In genomic region chr18:79506191-79507075, GRCh38 we compare ENCODE assay signal across 8 cellular contexts.
DNase-seq lines count a peak whose midpoint lies in the region; ATAC-seq and TF ChIP-seq lines count a peak whose summit lies in the region.

No MANE protein-coding gene starts in this region.

- TF ChIP-seq CTCF in lung (IDR thresholded peaks at IDR 0.05; ENCODE audit: control extremely low read depth, extremely low read depth) (no peak), transverse colon (IDR thresholded peaks at IDR 0.05) (no peak)

- H3K27me3 Mint-ChIP-seq in activated CD8-positive, alpha-beta memory T cell treated with anti-CD3 and anti-CD28 coated beads, Interleukin-2, amount 10 ng/mL, durations not matched to agents 7 days and 5 days: no peaks in the 10 kb centered on the region

- H3K36me3 Mint-ChIP-seq in activated CD8-positive, alpha-beta memory T cell treated with anti-CD3 and anti-CD28 coated beads, Interleukin-2, amount 10 ng/mL, durations not matched to agents 7 days and 5 days: no peaks in the 10 kb centered on the region

- no peak overlapping the region for H3K4me3 Mint-ChIP-seq in activated CD8-positive, alpha-beta memory T cell treated with anti-CD3 and anti-CD28 coated beads, Interleukin-2, amount 10 ng/mL, durations not matched to agents 7 days and 5 days

- no peak overlapping the region for H3K4me3 ChIP-seq in lung
- H3K4me3 ChIP-seq in transverse colon: peak overlapping the region in 1 of 4 donors; percentile 35

- peaks cover 11% of the 10 kb centered on the region for H3K4me1 Mint-ChIP-seq in activated CD8-positive, alpha-beta memory T cell treated with anti-CD3 and anti-CD28 coated beads, Interleukin-2, amount 10 ng/mL, durations not matched to agents 7 days and 5 days

- peak; percentile 14 for DNase-seq in activated CD8-positive, alpha-beta memory T cell treated with anti-CD3 and anti-CD28 coated beads, Interleukin-2, amount 50 U/mL, for 4 hours
- DNase-seq in activated CD8-positive, alpha-beta memory T cell treated with anti-CD3 and anti-CD28 coated beads, Interleukin-2, amount 10 ng/mL, durations not matched to agents 7 days and 5 days: no peak
- DNase-seq in lung (ENCODE audit: low spot score): no peak
- DNase-seq in transverse colon: peak; percentile 11
- no peak for DNase-seq in SHP77 (lab: John Stamatoyannopoulos, UW)

- H3K27ac Mint-ChIP-seq in activated CD8-positive, alpha-beta memory T cell treated with anti-CD3 and anti-CD28 coated beads, Interleukin-2, amount 10 ng/mL, durations not matched to agents 7 days and 5 days: no peak overlapping the region

- CTCF ChIA-PET in activated CD8-positive, alpha-beta memory T cell treated with anti-CD3 and anti-CD28 coated beads, Interleukin-2, amount 10 ng/mL, durations not matched to agents 7 days and 5 days (lab: Charles Lee): no interaction called here

- H3K9me3 Mint-ChIP-seq in activated CD8-positive, alpha-beta memory T cell treated with anti-CD3 and anti-CD28 coated beads, Interleukin-2, amount 10 ng/mL, durations not matched to agents 7 days and 5 days (ENCODE audit: low read depth): no peaks in the 10 kb centered on the region

- H3K9me3 ChIP-seq in lung (ENCODE audit: control insufficient read depth in 2 of 2, insufficient read depth in 1 of 2, low read length in 1 of 2): no peaks in the 10 kb centered on the region
- no peaks in the 10 kb centered on the region for H3K9me3 ChIP-seq in transverse colon

- H3K27ac ChIP-seq in angular gyrus (ENCODE audit: low read depth, low read length) (peak overlapping the region; percentile 88), lung (ENCODE audit: low read depth in 1 of 2, low read length in 1 of 2) (peak overlapping the region; percentile 89 to 92), transverse colon (peak overlapping the region; percentile 79 to 87 (median 84))

- in situ Hi-C loops in transverse colon (cut with MboI; ENCODE audit: low pct_ligation_motif_present in 1 of 4, low pct_unique_long_range_greater_than_20kb in 1 of 4, low sequenced_read_pairs in 3 of 4): loop anchor here in 1 of 4 donors (25.0 kb wide), 1 partner anchor 119 kb away; the partner anchor contains the start of gene NFATC1

- no peak for TF ChIP-seq EP300 in transverse colon (IDR thresholded peaks at IDR 0.05; ENCODE audit: low read depth)

- no peak for TF ChIP-seq POLR2A in transverse colon (IDR thresholded peaks at IDR 0.05)

- intact Hi-C loops in transverse colon (cut with DNase I; ENCODE audit: low total_unique reads): loop anchor here (5.0 kb wide), 1 partner anchor 109 kb away; the partner anchor contains the start of gene NFATC1

- ATAC-seq in activated CD8-positive, alpha-beta memory T cell treated with anti-CD3 and anti-CD28 coated beads, Interleukin-2, amount 10 ng/mL, durations not matched to agents 7 days and 5 days: no peak
- ATAC-seq in lung (ENCODE audit: insufficient read depth, low FRiP score) (peak; percentile 22), HG03342 (IDR thresholded peaks at IDR 0.05; ENCODE audit: unreplicated experiment) (no peak), HG03565 (IDR thresholded peaks at IDR 0.05; ENCODE audit: unreplicated experiment) (no peak)

- H3K36me3 ChIP-seq in lung (ENCODE audit: control insufficient read depth in 2 of 2, insufficient read depth in 2 of 2, low read length in 2 of 2) (peaks cover 0 to 2% of the 10 kb centered on the region in 2 donors), transverse colon (no peaks in the 10 kb centered on the region)

- H3K4me1 ChIP-seq in lung (ENCODE audit: control insufficient read depth in 2 of 2, insufficient read depth in 2 of 2, low read length in 2 of 2) (peaks cover 6 to 10% of the 10 kb centered on the region in 2 donors), transverse colon (peaks cover 14 to 34% (median 22%) of the 10 kb centered on the region in 4 donors)

- H3K27me3 ChIP-seq in lung (ENCODE audit: control insufficient read depth, insufficient read depth) (no peaks in the 10 kb centered on the region), transverse colon (peaks cover 13% of the 10 kb centered on the region)

- 32 to 58% methylated on average over 20 of the region's 20 CpGs for WGBS in lung, 2 donors
- WGBS in transverse colon (ENCODE audit: low coverage in 1 of 2), 2 donors: 37 to 61% methylated on average over 3 to 14 of the region's 20 CpGs

Comparison
In these comparisons a context has a peak if more than half of its experiments do, and no peak if none do; other contexts are left out.
1. DNase-seq: peak in activated CD8-positive, alpha-beta memory T cell treated with anti-CD3 and anti-CD28 coated beads, Interleukin-2, amount 50 U/mL, for 4 hours (single experiment) and transverse colon (single experiment); none in activated CD8-positive, alpha-beta memory T cell treated with anti-CD3 and anti-CD28 coated beads, Interleukin-2, amount 10 ng/mL, durations not matched to agents 7 days and 5 days (single experiment), lung (single experiment) and SHP77 (0 of 2).
2. Peak in every context shown above with its lines, with median percentiles within 50 percentile points of each other: H3K27ac ChIP-seq.